8 cellular contexts compared by ENCODE assay signal in the genomic region with DNA sequence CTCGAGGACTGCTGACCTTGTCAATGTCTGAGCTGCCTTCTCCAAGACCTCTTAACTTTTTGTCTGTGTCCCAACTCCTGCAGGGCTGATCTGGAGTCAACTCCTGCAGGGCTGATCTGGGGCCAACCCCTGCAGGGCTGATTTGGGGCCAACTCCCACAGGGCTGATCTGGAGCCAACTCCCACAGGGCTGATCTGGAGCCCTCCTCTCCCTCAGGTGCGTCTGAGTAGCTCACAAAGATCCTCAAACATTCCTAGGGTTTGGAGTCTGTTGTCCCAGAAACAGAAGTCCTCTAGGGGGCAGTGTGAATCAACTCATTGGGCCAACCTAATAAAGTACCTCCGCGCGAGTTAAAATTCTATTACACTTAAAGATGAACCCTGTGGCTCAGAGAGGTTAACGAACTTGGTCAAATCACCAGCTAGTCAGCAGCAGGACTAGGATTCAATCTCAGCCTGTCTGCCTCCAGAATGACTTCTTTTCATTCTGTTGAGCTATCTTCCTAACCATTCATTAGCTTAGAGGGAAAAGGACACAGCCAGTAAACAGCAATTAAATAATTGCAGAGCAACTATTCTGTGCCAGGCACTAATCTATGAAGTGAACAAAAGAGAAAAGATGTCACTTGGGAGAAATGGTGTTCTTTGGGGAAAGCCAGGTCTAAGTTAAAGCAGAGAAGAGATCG. TPM values are rescaled to one million over a fixed set of nuclear protein-coding genes. Genes with fewer than 3 reads are reported as not detected.
DNase-seq lines count a peak whose midpoint lies in the region; ATAC-seq and TF ChIP-seq lines count a peak whose summit lies in the region.

No MANE protein-coding gene starts in this region.

- POLR2A ChIA-PET in activated CD8-positive, alpha-beta T cell treated with anti-CD3 and anti-CD28 coated beads for 36 hours (lab: Charles Lee) = interaction anchor here (0.8 to 1.2 kb wide), 3 partner anchors 197 to 340 kb away, joined by 3 read pairs; no protein-coding TSS in a partner anchor

- intact Hi-C loops in activated CD8-positive, alpha-beta T cell treated with anti-CD3 and anti-CD28 coated beads for 36 hours (cut with micrococcal nuclease) = loop anchor here (2.0 kb wide), 1 partner anchor 195 kb away; no protein-coding TSS in a partner anchor
- intact Hi-C loops in mucosa of descending colon (cut with DNase I, micrococcal nuclease) = loop anchor here (10.0 kb wide), 2 partner anchors 191 to 261 kb away; no protein-coding TSS in a partner anchor

- H3K9ac ChIP-seq in endodermal cell (ENCODE audit: extremely low read depth, low read length, poor library complexity, severe bottlenecking) = no peak overlapping the region

- peaks cover 0 to 2% (median 0%) of the 10 kb centered on the region in 7 donors for H3K9me3 Mint-ChIP-seq in CD4-positive, CD25-positive, alpha-beta regulatory T cell
- H3K9me3 Mint-ChIP-seq in activated CD8-positive, alpha-beta T cell treated with anti-CD3 and anti-CD28 coated beads for 36 hours = no peaks in the 10 kb centered on the region
- no peaks in the 10 kb centered on the region for H3K9me3 Mint-ChIP-seq in endodermal cell
- H3K9me3 Mint-ChIP-seq in stimulated activated memory B cell treated with anti-CD40 and anti-IgM and Interleukin-4, amounts not matched to agents 10 μg/mL and 1 μg/mL and 100 μg/mL, for 72 hours = no peaks in the 10 kb centered on the region

- no peak overlapping the region for H3K4me3 ChIP-seq in CD4-positive, CD25-positive, alpha-beta regulatory T cell (ENCODE audit: low read depth, low read length)
- H3K4me3 ChIP-seq in endodermal cell (ENCODE audit: low read length) (no peak overlapping the region), mucosa of descending colon (no peak overlapping the region)

- peaks cover 47% of the 10 kb centered on the region for H3K27me3 Mint-ChIP-seq in CD4-positive, CD25-positive, alpha-beta regulatory T cell
- H3K27me3 Mint-ChIP-seq in activated CD8-positive, alpha-beta T cell treated with anti-CD3 and anti-CD28 coated beads for 36 hours = peaks cover 23% of the 10 kb centered on the region
- H3K27me3 Mint-ChIP-seq in endodermal cell (ENCODE audit: insufficient read depth) = peaks cover 46% of the 10 kb centered on the region
- H3K27me3 Mint-ChIP-seq in stimulated activated memory B cell treated with anti-CD40 and anti-IgM and Interleukin-4, amounts not matched to agents 10 μg/mL and 1 μg/mL and 100 μg/mL, for 72 hours = peaks cover 30% of the 10 kb centered on the region

- CTCF ChIA-PET in activated CD8-positive, alpha-beta T cell treated with anti-CD3 and anti-CD28 coated beads for 36 hours (lab: Charles Lee) = interaction anchor here (0.6 to 7.3 kb wide), 90 partner anchors 9 to 818 kb away, joined by 3 to 167 read pairs (median 4); partner anchors contain the start of genes COL9A2, NFYC and SMAP2

- H3K9me3 ChIP-seq in CD4-positive, CD25-positive, alpha-beta regulatory T cell (ENCODE audit: control insufficient read depth in 2 of 2, low read length in 2 of 2) = no peaks in the 10 kb centered on the region
- H3K9me3 ChIP-seq in endodermal cell (ENCODE audit: control insufficient read depth, low read length) = no peaks in the 10 kb centered on the region
- H3K9me3 ChIP-seq in mucosa of descending colon = no peaks in the 10 kb centered on the region

- peaks cover 0 to 8% (median 5%) of the 10 kb centered on the region in 4 donors for H3K4me1 Mint-ChIP-seq in CD4-positive, CD25-positive, alpha-beta regulatory T cell
- H3K4me1 Mint-ChIP-seq in activated CD8-positive, alpha-beta T cell treated with anti-CD3 and anti-CD28 coated beads for 36 hours (ENCODE audit: low read depth) = peaks cover 3% of the 10 kb centered on the region
- peaks cover 12% of the 10 kb centered on the region for H3K4me1 Mint-ChIP-seq in endodermal cell
- H3K4me1 Mint-ChIP-seq in stimulated activated memory B cell treated with anti-CD40 and anti-IgM and Interleukin-4, amounts not matched to agents 10 μg/mL and 1 μg/mL and 100 μg/mL, for 72 hours = peaks cover 9% of the 10 kb centered on the region

- no peak overlapping the region for H3K27ac ChIP-seq in CD4-positive, CD25-positive, alpha-beta regulatory T cell (ENCODE audit: insufficient read depth, low read length, poor library complexity, severe bottlenecking)
- no peak overlapping the region for H3K27ac ChIP-seq in endodermal cell (ENCODE audit: low read depth, low read length)

- H3K4me1 ChIP-seq in CD4-positive, CD25-positive, alpha-beta regulatory T cell (ENCODE audit: control insufficient read depth, insufficient read depth, low read length, poor library complexity, severe bottlenecking) = peaks cover 5% of the 10 kb centered on the region
- peaks cover 4% of the 10 kb centered on the region for H3K4me1 ChIP-seq in endodermal cell (ENCODE audit: control insufficient read depth, insufficient read depth, low read length)
- no peaks in the 10 kb centered on the region for H3K4me1 ChIP-seq in mucosa of descending colon (ENCODE audit: low read depth)

- H3K36me3 ChIP-seq in CD4-positive, CD25-positive, alpha-beta regulatory T cell (ENCODE audit: control insufficient read depth, insufficient read depth, low read length) = no peaks in the 10 kb centered on the region
- H3K36me3 ChIP-seq in endodermal cell (ENCODE audit: control insufficient read depth, insufficient read depth, low read length) (no peaks in the 10 kb centered on the region), mucosa of descending colon (ENCODE audit: low read depth) (no peaks in the 10 kb centered on the region)

- DNase-seq in CD4-positive, CD25-positive, alpha-beta regulatory T cell = peak; percentile 55 to 74 (median 63)
- peak; percentile 45 for DNase-seq in HPDE6-E6E7 (ENCODE audit: extremely low spot score)
- DNase-seq in NCI-H774 (lab: John Stamatoyannopoulos, UW) = peak; percentile 73
- DNase-seq in activated CD8-positive, alpha-beta T cell treated with anti-CD3 and anti-CD28 coated beads for 36 hours = peak; percentile 71
- DNase-seq in endodermal cell = peak; percentile 90
- DNase-seq in mucosa of descending colon = peak in 2 of 3 donors; percentile 31 to 86

- H3K27ac Mint-ChIP-seq in CD4-positive, CD25-positive, alpha-beta regulatory T cell = no peak overlapping the region
- no peak overlapping the region for H3K27ac Mint-ChIP-seq in activated CD8-positive, alpha-beta T cell treated with anti-CD3 and anti-CD28 coated beads for 36 hours
- peak overlapping the region; percentile 84 for H3K27ac Mint-ChIP-seq in endodermal cell
- no peak overlapping the region for H3K27ac Mint-ChIP-seq in stimulated activated memory B cell treated with anti-CD40 and anti-IgM and Interleukin-4, amounts not matched to agents 10 μg/mL and 1 μg/mL and 100 μg/mL, for 72 hours

- TF ChIP-seq CTCF in activated CD8-positive, alpha-beta T cell treated with anti-CD3 and anti-CD28 coated beads for 36 hours (IDR thresholded peaks at IDR 0.05) = peak; percentile 90
- TF ChIP-seq CTCF in endodermal cell (conservative IDR thresholded peaks at IDR 0.05) (peak; percentile 88), mucosa of descending colon (IDR thresholded peaks at IDR 0.05) (no peak)

- H3K36me3 Mint-ChIP-seq in CD4-positive, CD25-positive, alpha-beta regulatory T cell = no peaks in the 10 kb centered on the region
- H3K36me3 Mint-ChIP-seq in activated CD8-positive, alpha-beta T cell treated with anti-CD3 and anti-CD28 coated beads for 36 hours (ENCODE audit: low read depth) = no peaks in the 10 kb centered on the region
- H3K36me3 Mint-ChIP-seq in endodermal cell (ENCODE audit: low read depth) = no peaks in the 10 kb centered on the region
- no peaks in the 10 kb centered on the region for H3K36me3 Mint-ChIP-seq in stimulated activated memory B cell treated with anti-CD40 and anti-IgM and Interleukin-4, amounts not matched to agents 10 μg/mL and 1 μg/mL and 100 μg/mL, for 72 hours

- ATAC-seq in CD4-positive, CD25-positive, alpha-beta regulatory T cell (ENCODE audit: low read depth in 2 of 2) = peak; percentile 52 to 66
- peak; percentile 84 for ATAC-seq in activated CD8-positive, alpha-beta T cell treated with anti-CD3 and anti-CD28 coated beads for 36 hours
- ATAC-seq in mucosa of descending colon (peak; percentile 78), GM19467 (IDR thresholded peaks at IDR 0.05; ENCODE audit: unreplicated experiment) (no peak)
- peak; percentile 82 for ATAC-seq in stimulated activated memory B cell treated with anti-CD40 and anti-IgM and Interleukin-4, amounts not matched to agents 10 μg/mL and 1 μg/mL and 100 μg/mL, for 72 hours

- WGBS in endodermal cell (ENCODE audit: insufficient coverage in 1 of 2, insufficient read length in 1 of 2), 2 experiments = 13 to 31% methylated on average over 6 to 7 of the region's 7 CpGs

- no peak overlapping the region for H3K4me3 Mint-ChIP-seq in CD4-positive, CD25-positive, alpha-beta regulatory T cell
- H3K4me3 Mint-ChIP-seq in activated CD8-positive, alpha-beta T cell treated with anti-CD3 and anti-CD28 coated beads for 36 hours = no peak overlapping the region
- H3K4me3 Mint-ChIP-seq in endodermal cell = no peak overlapping the region
- no peak overlapping the region for H3K4me3 Mint-ChIP-seq in stimulated activated memory B cell treated with anti-CD40 and anti-IgM and Interleukin-4, amounts not matched to agents 10 μg/mL and 1 μg/mL and 100 μg/mL, for 72 hours

- peaks cover 11% of the 10 kb centered on the region for H3K27me3 ChIP-seq in CD4-positive, CD25-positive, alpha-beta regulatory T cell (ENCODE audit: control insufficient read depth, insufficient read depth, low read length)
- peaks cover 49% of the 10 kb centered on the region for H3K27me3 ChIP-seq in endodermal cell (ENCODE audit: control insufficient read depth, insufficient read depth, low read length, poor library complexity, severe bottlenecking)

RNA-seq across cellular contexts. Expression of gene RLF, which starts 17.2 kb away (rescaled TPM):
- 36.8 TPM for total RNA-seq in CD4-positive, CD25-positive, alpha-beta regulatory T cell
- polyA plus RNA-seq in CD4-positive, CD25-positive, alpha-beta regulatory T cell = 10 to 100 TPM in 1 of 4 donors, 1 to 10 TPM in 3; 7.8 to 12.2 (median 8.9) TPM
- total RNA-seq in activated CD8-positive, alpha-beta T cell treated with anti-CD3 and anti-CD28 coated beads for 36 hours = 10 to 100 TPM; 21.2 to 21.3 TPM
- 10 to 100 TPM; 18.8 to 23.3 TPM for total RNA-seq in endodermal cell
- 23.9 TPM for polyA plus RNA-seq in endodermal cell (2013, experiment 1 of 2)
- 23.6 TPM for polyA plus RNA-seq in endodermal cell (2013, experiment 2 of 2)
- total RNA-seq in mucosa of descending colon = 10 to 100 TPM; 11.0 to 21.8 (median 12.2) TPM

RNA-seq across cellular contexts. Expression of gene PPT1, which starts 47.0 kb away (rescaled TPM):
- 44.2 TPM for total RNA-seq in CD4-positive, CD25-positive, alpha-beta regulatory T cell
- polyA plus RNA-seq in CD4-positive, CD25-positive, alpha-beta regulatory T cell = 100 to 1,000 TPM; 173 to 219 (median 201) TPM
- 10 to 100 TPM; 60.6 to 69.1 TPM for total RNA-seq in activated CD8-positive, alpha-beta T cell treated with anti-CD3 and anti-CD28 coated beads for 36 hours
- total RNA-seq in endodermal cell = 100 to 1,000 TPM in 1 of 2 donors, 10 to 100 TPM in 1; 85.7 to 111 TPM
- 138 TPM for polyA plus RNA-seq in endodermal cell (2013, experiment 1 of 2)
- 118 TPM for polyA plus RNA-seq in endodermal cell (2013, experiment 2 of 2)
- 10 to 100 TPM; 16.7 to 63.1 (median 39.1) TPM for total RNA-seq in mucosa of descending colon
